In genomic region chr7:108001759-108002725, GRCh38 we compare ENCODE assay signal across 8 cellular contexts. TPM values are rescaled to one million over a fixed set of nuclear protein-coding genes. Genes with fewer than 3 reads are reported as not detected.
DNase-seq lines count a peak whose midpoint lies in the region; ATAC-seq, FAIRE-seq and TF ChIP-seq lines count a peak whose summit lies in the region.

No MANE protein-coding gene starts in this region.

- no peaks in the 10 kb centered on the region for H3K9me3 ChIP-seq in neutrophil

- no peak for TF ChIP-seq CTCF in VCaP (conservative IDR thresholded peaks at IDR 0.05)
- TF ChIP-seq CTCF in fibroblast of the aortic adventitia (IDR thresholded peaks at IDR 0.05; ENCODE audit: insufficient read depth, low read length), result no peak
- no peak for TF ChIP-seq CTCF in neutrophil (IDR thresholded peaks at IDR 0.05)
- TF ChIP-seq CTCF in D721Med (IDR thresholded peaks at IDR 0.05; ENCODE audit: insufficient read depth, missing control alignments), result no peak

- no peaks in the 10 kb centered on the region for H3K36me3 ChIP-seq in neutrophil

- peak overlapping the region; percentile 82 for H3K4me3 ChIP-seq in fibroblast of the aortic adventitia (ENCODE audit: low read depth, low read length)
- peak overlapping the region; percentile 48 to 57 for H3K4me3 ChIP-seq in neutrophil (ENCODE audit: low read depth in 1 of 2, low read length in 1 of 2)

- peak; percentile 35 for ATAC-seq in Right ventricle myocardium inferior

- H3K4me1 ChIP-seq in neutrophil (ENCODE audit: control insufficient read depth in 1 of 2, insufficient read depth in 1 of 2, low read depth in 1 of 2, low read length in 1 of 2), result peaks cover 23 to 26% of the 10 kb centered on the region in 2 experiments

- no peak for FAIRE-seq in D721Med (lab: Jason Lieb, UNC)

- no peak for DNase-seq in Right ventricle myocardium inferior (ENCODE audit: missing footprints)
- DNase-seq in cardiac septum (ENCODE audit: low spot score), result no peak
- DNase-seq in fibroblast of the aortic adventitia (ENCODE audit: low read depth), result peak; percentile 53
- DNase-seq in epidermal melanocyte (ENCODE audit: insufficient read length, low spot score), result no peak
- DNase-seq in D721Med (ENCODE audit: insufficient read length, low spot score), result no peak
- DNase-seq in erythroblast (lab: John Stamatoyannopoulos, UW), result no peak

- peaks cover 100% of the 10 kb centered on the region for H3K27me3 ChIP-seq in neutrophil

- no peak for TF ChIP-seq POLR2A in erythroblast (IDR thresholded peaks at IDR 0.05; ENCODE audit: low read length)

- H3K27ac ChIP-seq in VCaP (peak overlapping the region; percentile 95), neutrophil (no peak overlapping the region)

- intact Hi-C loops in Right ventricle myocardium inferior (cut with DNase I), result loop anchor here (5.0 kb wide), 3 partner anchors 35 to 145 kb away; no protein-coding TSS in a partner anchor
- intact Hi-C loops in cardiac septum (cut with DNase I), result loop anchor here (5.0 to 10.0 kb wide), 3 partner anchors 65 to 143 kb away; no protein-coding TSS in a partner anchor

RNA-seq across cellular contexts. Expression of gene LAMB1, which starts 0.9 kb away (rescaled TPM):
- total RNA-seq in Right ventricle myocardium inferior, result 83.2 TPM
- 55.1 TPM for total RNA-seq in cardiac septum
- 332 and 467 TPM in 2 replicates for total RNA-seq in fibroblast of the aortic adventitia (ENCODE audit: low replicate concordance)
